17 cellular contexts compared by ENCODE assay signal in the genomic region with DNA sequence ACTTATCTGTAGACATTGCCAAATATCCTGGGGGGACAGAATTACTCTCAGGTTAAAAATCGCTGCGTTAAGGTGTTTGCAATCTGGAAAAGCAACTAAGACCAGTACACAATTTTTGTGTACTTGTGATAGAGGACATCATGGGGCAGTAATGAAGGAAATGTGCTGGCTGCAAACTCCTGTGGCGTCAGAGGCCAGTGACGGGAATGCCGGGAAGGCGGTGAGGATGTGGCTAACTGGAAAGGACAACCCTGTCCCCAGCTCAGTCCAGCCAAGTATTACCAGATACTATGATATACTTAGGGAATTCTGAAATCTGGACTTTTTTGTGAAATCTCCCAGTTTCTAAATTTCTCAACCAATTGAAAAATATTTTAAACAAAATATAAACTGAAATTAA.
DNase-seq lines count a peak whose midpoint lies in the region; ATAC-seq and TF ChIP-seq lines count a peak whose summit lies in the region.
"Had no signal": no experiment of that assay in that cellular context is flagged by ENCODE, and none has a peak within 500 bp of the region (broad histone marks: within the 10 kb centered on the region; RNA-seq: fewer than 3 reads in every experiment).

No MANE protein-coding gene starts in this region.

- DNase-seq in esophagus muscularis mucosa (ENCODE audit: extremely low spot score) (peak; percentile 50), iPS-NIHi7 (ENCODE audit: extremely low spot score) (peak; percentile 3), neuronal stem cell (ENCODE audit: low spot score) (no peak), HUDEP-2 (lab: John Stamatoyannopoulos, UW; ENCODE audit: unreplicated experiment in 76 of 76) (no peak), amniotic stem cell (lab: John Stamatoyannopoulos, UW) (no peak)
- DNase-seq: C1 segment of cervical spinal cord; Calu3; CD4-positive, alpha-beta memory T cell; COR-L47; DMS53; DMS79 treated with DMSO at 0.1 percent for 48 hours; GF-D8; GOT3; HFFc6 had no signal

- H3K4ac ChIP-seq in neuronal stem cell (ENCODE audit: low read length) = no peak overlapping the region

- H4K91ac ChIP-seq in neuronal stem cell (ENCODE audit: low read depth, low read length, poor library complexity) = no peak overlapping the region

- no peak for ATAC-seq in GM18511 (IDR thresholded peaks at IDR 0.05; ENCODE audit: unreplicated experiment)

- no peak overlapping the region for H2BK12ac ChIP-seq in neuronal stem cell (ENCODE audit: low read length)

- H2BK120ac ChIP-seq in neuronal stem cell (ENCODE audit: low read depth, low read length) = no peak overlapping the region

- no peak for TF ChIP-seq EP300 in esophagus muscularis mucosa (IDR thresholded peaks at IDR 0.05)

- intact Hi-C loops in esophagus muscularis mucosa (cut with DNase I) = no loop called here

- H2AFZ ChIP-seq in neuronal stem cell (ENCODE audit: low read length) = no peak overlapping the region

- no peak for TF ChIP-seq POLR2A in esophagus muscularis mucosa (IDR thresholded peaks at IDR 0.05; ENCODE audit: low read depth)

- H3K79me1 ChIP-seq in neuronal stem cell (ENCODE audit: low read depth, low read length) = no peaks in the 10 kb centered on the region

- H3K4me1 ChIP-seq in esophagus muscularis mucosa = no peaks in the 10 kb centered on the region
- no peaks in the 10 kb centered on the region for H3K4me1 ChIP-seq in neuronal stem cell (ENCODE audit: control insufficient read depth in 2 of 2, insufficient read depth in 1 of 2, low read depth in 1 of 2, low read length in 2 of 2)
- peaks cover 0 to 2% (median 0%) of the 10 kb centered on the region in 3 donors for H3K4me1 ChIP-seq in skeletal muscle tissue (ENCODE audit: control insufficient read depth in 3 of 3, insufficient read depth in 3 of 3, low read length in 3 of 3)
- H3K4me1 ChIP-seq: HAP-1 had no signal

- no peak overlapping the region for H3K14ac ChIP-seq in neuronal stem cell (ENCODE audit: low read length)

- H2BK5ac ChIP-seq in neuronal stem cell (ENCODE audit: low read length) = no peak overlapping the region

- H3K36me3 ChIP-seq in esophagus muscularis mucosa = no peaks in the 10 kb centered on the region
- H3K36me3 ChIP-seq in neuronal stem cell (replicated peaks in 1 of 2; ENCODE audit: control insufficient read depth in 2 of 2, insufficient read depth in 2 of 2, low read length in 2 of 2) = no peaks in the 10 kb centered on the region
- no peaks in the 10 kb centered on the region for H3K36me3 ChIP-seq in skeletal muscle tissue (ENCODE audit: control insufficient read depth in 3 of 3, insufficient read depth in 3 of 3, low read length in 3 of 3)
- H3K36me3 ChIP-seq: HAP-1 had no signal

- no peaks in the 10 kb centered on the region for H3K27me3 ChIP-seq in esophagus muscularis mucosa
- H3K27me3 ChIP-seq in neuronal stem cell (ENCODE audit: control insufficient read depth in 3 of 3, insufficient read depth in 3 of 3, low read depth in 1 of 3, low read length in 3 of 3) = no peaks in the 10 kb centered on the region
- H3K27me3 ChIP-seq in skeletal muscle tissue (ENCODE audit: control insufficient read depth in 3 of 3, insufficient read depth in 3 of 3, low read length in 3 of 3) = no peaks in the 10 kb centered on the region

- H3K27ac ChIP-seq in esophagus muscularis mucosa (replicated peaks in 1 of 4) = no peak overlapping the region
- no peak overlapping the region for H3K27ac ChIP-seq in neuronal stem cell (replicated peaks; ENCODE audit: low read length)
- H3K27ac ChIP-seq in skeletal muscle tissue (ENCODE audit: low read depth, low read length) = peak overlapping the region; percentile 45

- no peak overlapping the region for H3K4me2 ChIP-seq in neuronal stem cell (ENCODE audit: insufficient read depth, low read length, poor library complexity, severe bottlenecking)

- no peak overlapping the region for H3K18ac ChIP-seq in neuronal stem cell (ENCODE audit: low read length)

- 74% methylated on average over 6 of the region's 6 CpGs for WGBS in esophagus muscularis mucosa
- WGBS in neuronal stem cell (ENCODE audit: extremely low coverage in 2 of 2, insufficient read length in 2 of 2, insufficient replicate concordance in 1 of 2), 2 donors = no CpG with 5 or more reads among the region's 6 CpGs

- peak overlapping the region; percentile 16 for H2BK15ac ChIP-seq in neuronal stem cell (ENCODE audit: low read length)

- no peak overlapping the region for H3K9ac ChIP-seq in neuronal stem cell (ENCODE audit: low read depth, low read length, poor library complexity)
- H3K9ac ChIP-seq in skeletal muscle tissue (ENCODE audit: low read depth in 1 of 3, low read length in 3 of 3) = no peak overlapping the region

- no peak overlapping the region for H4K8ac ChIP-seq in neuronal stem cell (ENCODE audit: low read depth, low read length)

- H3K23ac ChIP-seq in neuronal stem cell (ENCODE audit: low read depth, low read length, poor library complexity) = no peak overlapping the region

- no peak overlapping the region for H2AK5ac ChIP-seq in neuronal stem cell (ENCODE audit: low read depth, low read length)

- H3K4me3 ChIP-seq in esophagus muscularis mucosa (no peak overlapping the region), neuronal stem cell (ENCODE audit: low read length in 2 of 2) (no peak overlapping the region), skeletal muscle tissue (ENCODE audit: low read length in 3 of 3) (no peak overlapping the region)
- H3K4me3 ChIP-seq: HAP-1 had no signal

- TF ChIP-seq CTCF in esophagus muscularis mucosa (IDR thresholded peaks at IDR 0.05) = no peak

- peaks cover 0 to 14% (median 7%) of the 10 kb centered on the region in 4 donors for H3K9me3 ChIP-seq in esophagus muscularis mucosa
- peaks cover 0 to 3% of the 10 kb centered on the region in 2 donors for H3K9me3 ChIP-seq in neuronal stem cell (replicated peaks in 1 of 2; ENCODE audit: control insufficient read depth in 2 of 2, insufficient read depth in 1 of 2, low read depth in 1 of 2, low read length in 2 of 2)
- peaks cover 0 to 3% (median 2%) of the 10 kb centered on the region in 3 donors for H3K9me3 ChIP-seq in skeletal muscle tissue (ENCODE audit: control insufficient read depth in 3 of 3, low read length in 3 of 3)
- H3K9me3 ChIP-seq: HAP-1 had no signal

Comparison
In these comparisons a context has a peak if more than half of its experiments do, and no peak if none do; other contexts are left out.
1. DNase-seq: peak in esophagus muscularis mucosa (single experiment) and iPS-NIHi7 (single experiment); none in neuronal stem cell (single experiment), HUDEP-2 (0 of 76) and amniotic stem cell (single experiment).